In genomic region chr5:14183187-14183939, GRCh38 we compare ENCODE assay signal across 12 cellular contexts. TPM values are rescaled to one million over a fixed set of nuclear protein-coding genes. Genes with fewer than 3 reads are reported as not detected.
DNase-seq lines count a peak whose midpoint lies in the region; ATAC-seq and TF ChIP-seq lines count a peak whose summit lies in the region.
"Had no signal": no experiment of that assay in that cellular context is flagged by ENCODE, and none has a peak within 500 bp of the region (broad histone marks: within the 10 kb centered on the region; RNA-seq: fewer than 3 reads in every experiment).

No MANE protein-coding gene starts in this region.

- WGBS in right cardiac atrium = 31% methylated on average over 8 of the region's 8 CpGs
- 33 to 64% methylated on average over 8 of the region's 8 CpGs for WGBS in sigmoid colon, 2 donors

- peak; percentile 70 for DNase-seq in DMS 273 (lab: John Stamatoyannopoulos, UW; ENCODE audit: unreplicated experiment)
- DNase-seq in breast epithelium (ENCODE audit: low spot score in 2 of 2) = no peak
- DNase-seq in right cardiac atrium = peak in 1 of 3 donors; percentile 69
- no peak for DNase-seq in sigmoid colon
- no peak for DNase-seq in NCI-H226
- no peak for DNase-seq in DMS53 treated with DMSO at 0.1 percent for 48 hours (lab: John Stamatoyannopoulos, UW; ENCODE audit: unreplicated experiment)
- no peak for DNase-seq in NCI-H1694 treated with DMSO at 0.1 percent for 48 hours (lab: John Stamatoyannopoulos, UW)
- DNase-seq: activated CD4-positive, alpha-beta memory T cell treated with anti-CD3 and anti-CD28 coated beads, Interleukin-2, amount 10 ng/mL, durations not matched to agents 7 days and 5 days; NCI-H1092 treated with DMSO at 0.1 percent for 48 hours; T-helper 1 cell had no signal

- H3K4me3 ChIP-seq in breast epithelium (no peak overlapping the region), right cardiac atrium (ENCODE audit: low read length) (no peak overlapping the region), sigmoid colon (peak overlapping the region in 3 of 4 donors; percentile 7 to 36 (median 33))

- no peak for TF ChIP-seq CTCF in breast epithelium (IDR thresholded peaks at IDR 0.05)
- TF ChIP-seq CTCF in sigmoid colon (IDR thresholded peaks at IDR 0.05) = no peak

- ATAC-seq in right cardiac atrium (peak; percentile 59 to 69), HG02798 (IDR thresholded peaks at IDR 0.05; ENCODE audit: poor library complexity, unreplicated experiment) (no peak)

- H3K4me1 ChIP-seq in breast epithelium (peaks cover 5 to 7% of the 10 kb centered on the region in 2 donors), right cardiac atrium (ENCODE audit: control insufficient read depth, insufficient read depth, low read length) (peaks cover 30% of the 10 kb centered on the region), sigmoid colon (peaks cover 0 to 92% (median 87%) of the 10 kb centered on the region in 4 donors)

- H3K27me3 ChIP-seq in breast epithelium (no peaks in the 10 kb centered on the region), right cardiac atrium (ENCODE audit: control insufficient read depth, insufficient read depth) (no peaks in the 10 kb centered on the region), sigmoid colon (no peaks in the 10 kb centered on the region)

- H3K36me3 ChIP-seq in breast epithelium (no peaks in the 10 kb centered on the region), sigmoid colon (no peaks in the 10 kb centered on the region)

- TF ChIP-seq EP300 in sigmoid colon (IDR thresholded peaks at IDR 0.05) = no peak

- no peak for TF ChIP-seq POLR2A in breast epithelium (IDR thresholded peaks at IDR 0.05)
- TF ChIP-seq POLR2A in sigmoid colon (IDR thresholded peaks at IDR 0.05) = no peak

- intact Hi-C loops in breast epithelium (cut with DNase I; ENCODE audit: low total_unique reads) = no loop called here
- intact Hi-C loops in right cardiac atrium (cut with DNase I) = no loop called here
- intact Hi-C loops in sigmoid colon (cut with DNase I) = no loop called here

- H3K27ac ChIP-seq in breast epithelium = peak overlapping the region; percentile 31 to 91
- no peak overlapping the region for H3K27ac ChIP-seq in right cardiac atrium (ENCODE audit: low read length)
- H3K27ac ChIP-seq in sigmoid colon = peak overlapping the region; percentile 86 to 95 (median 92)
- H3K27ac ChIP-seq: HL-60 had no signal

- H3K9me3 ChIP-seq in breast epithelium = no peaks in the 10 kb centered on the region
- H3K9me3 ChIP-seq in right cardiac atrium (ENCODE audit: control insufficient read depth, low read length) = no peaks in the 10 kb centered on the region
- H3K9me3 ChIP-seq in sigmoid colon = no peaks in the 10 kb centered on the region

RNA-seq across cellular contexts. Expression of gene TRIO, which starts 40.2 kb away (rescaled TPM):
- total RNA-seq in breast epithelium = 100 to 1,000 TPM; 191 to 209 (median 193) TPM
- 10 to 100 TPM; 46.6 to 66.0 (median 55.5) TPM for total RNA-seq in right cardiac atrium
- 31.3 TPM for polyA plus RNA-seq in right cardiac atrium
- total RNA-seq in sigmoid colon = 100 to 1,000 TPM; 119 to 300 (median 181) TPM
- 10 to 100 TPM; 34.8 to 56.4 (median 53.2) TPM for polyA plus RNA-seq in sigmoid colon

Comparison
In these comparisons a context has a peak if more than half of its experiments do, and no peak if none do; other contexts are left out.
1. H3K4me3 ChIP-seq: peak in sigmoid colon (3 of 4); none in breast epithelium (0 of 3) and right cardiac atrium (single experiment).